ENCODE assay signal across 15 cellular contexts in the genomic region with DNA sequence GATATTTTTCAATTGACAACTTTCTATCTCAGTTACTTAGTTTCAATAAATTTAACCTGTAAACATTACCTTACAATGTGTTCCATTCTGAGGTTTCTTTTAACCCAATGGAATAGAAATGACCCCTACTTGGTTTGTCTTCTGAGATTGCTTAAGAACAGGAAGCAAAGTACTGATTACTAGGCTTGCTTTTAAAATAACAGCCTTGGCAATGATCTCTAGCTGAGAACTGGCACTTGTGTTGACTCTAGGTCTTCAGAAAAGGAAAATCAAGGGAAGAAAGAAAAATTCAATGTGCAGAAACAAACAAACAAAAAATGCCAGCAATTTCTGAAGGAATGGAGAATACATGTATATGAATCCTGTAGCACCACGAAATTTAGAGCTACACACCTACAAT.
"Had no signal": no experiment of that assay in that cellular context is flagged by ENCODE, and none has a peak within 500 bp of the region (broad histone marks: within the 10 kb centered on the region; RNA-seq: fewer than 3 reads in every experiment).

No MANE protein-coding gene starts in this region.

- H3K36me3 ChIP-seq: gastrocnemius medialis, heart left ventricle, tibial nerve had no signal

- H3K9me3 ChIP-seq: body of pancreas, gastrocnemius medialis, heart left ventricle, tibial nerve had no signal

- H3K4me3 ChIP-seq: body of pancreas, gastrocnemius medialis, heart left ventricle, skin epidermis, tibial nerve had no signal

- DNase-seq: activated CD4-positive, alpha-beta T cell treated with anti-CD3 and anti-CD28 coated beads for 48 hours; activated CD8-positive, alpha-beta T cell treated with anti-CD3 and anti-CD28 coated beads for 36 hours; activated effector memory CD4-positive, alpha-beta T cell treated with anti-CD3 and anti-CD28 coated beads, Interleukin-2, amount 50 U/mL, for 16 hours; activated T-cell treated with anti-CD3 and anti-CD28 coated beads, Interleukin-2, amount 50 U/mL, for 48 hours; amniotic stem cell; body of pancreas; gastrocnemius medialis; heart left ventricle; islet precursor cell; naive B cell; stimulated activated CD4-positive, alpha-beta T cell treated with anti-CD3 and anti-CD28 coated beads, Interleukin-15, amount 100 ng/mL, for 24 hours; stimulated activated CD4-positive, alpha-beta T cell treated with anti-CD3 and anti-CD28 coated beads, Interleukin-4, amount 100 ng/mL, for 1 hour; stimulated activated naive CD4-positive, alpha-beta T cell had no signal

- H3K27me3 ChIP-seq: body of pancreas, gastrocnemius medialis, heart left ventricle, tibial nerve had no signal

- H3K27ac ChIP-seq: body of pancreas, skin epidermis had no signal
